8 cellular contexts compared by ENCODE assay signal in the genomic region with DNA sequence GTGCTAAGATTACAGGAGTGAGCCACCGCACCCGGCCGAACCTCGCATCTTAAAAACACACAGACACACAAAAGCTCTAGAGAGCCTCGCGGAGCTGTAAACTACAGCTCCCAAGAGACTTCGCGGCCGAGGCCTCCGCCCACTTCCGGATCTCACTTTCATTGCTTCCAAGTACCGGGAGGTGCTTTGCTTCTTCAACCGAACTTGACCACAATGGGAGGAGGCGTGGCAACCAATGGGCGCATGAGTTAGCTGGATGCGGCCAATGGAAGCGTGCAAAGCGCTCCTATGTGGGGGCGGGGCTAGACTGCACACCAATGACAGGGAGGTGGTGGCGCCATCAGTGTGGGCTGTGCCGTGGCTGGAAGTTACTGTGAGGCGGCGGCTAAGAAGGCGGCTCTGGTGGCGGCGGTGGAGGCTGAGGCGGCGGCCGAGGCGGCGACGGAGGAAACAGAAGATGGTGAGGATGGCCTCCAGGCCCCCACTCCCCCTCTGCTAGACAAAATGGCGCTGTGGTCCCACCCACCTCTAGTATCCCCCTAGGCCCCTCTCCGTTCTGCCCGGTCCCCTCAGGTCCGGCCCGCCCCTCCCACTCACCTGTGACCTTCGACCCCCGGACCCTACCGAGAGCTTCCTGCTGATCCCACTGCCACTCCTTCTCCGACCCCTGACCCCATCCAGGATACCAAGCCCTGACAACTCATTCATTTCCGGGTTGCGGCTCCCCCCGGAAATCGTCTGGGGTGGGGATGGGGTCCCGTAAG. TPM values are rescaled to one million over a fixed set of nuclear protein-coding genes. Genes with fewer than 3 reads are reported as not detected.
DNase-seq lines count a peak whose midpoint lies in the region; ATAC-seq and TF ChIP-seq lines count a peak whose summit lies in the region.

DDA1 (plus strand) TSS at position 366 of the 764 bp plus-strand sequence; CDS start at position 458, 92 bp downstream.

- ATAC-seq in HG02852 (IDR thresholded peaks at IDR 0.05; ENCODE audit: unreplicated experiment) (peak; percentile 61), heart right ventricle (peak; percentile 85 to 93 (median 92)), upper lobe of right lung (peak; percentile 88)

- intact Hi-C loops in T-helper 1 cell treated with Interleukin-12 subunit alpha and Interleukin-12 subunit beta and Interleukin-4 antibody, amounts not matched to agents 30 ng/mL and 1 ng/mL, for 36 hours (cut with micrococcal nuclease), result loop anchor here (1.0 to 5.0 kb wide), 14 partner anchors 17 to 1213 kb away; partner anchors contain the start of genes BABAM1, BST2, COLGALT1 and ELL
- intact Hi-C loops in heart right ventricle (cut with DNase I), result loop anchor here in 1 of 10 donors (5.0 kb wide), 1 partner anchor 158 kb away; no protein-coding TSS in a partner anchor
- intact Hi-C loops in posterior cingulate gyrus (cut with DNase I), result loop anchor here (1.0 to 5.0 kb wide), 2 partner anchors 25 to 42 kb away; partner anchors contain the start of genes ANO8 and BABAM1
- intact Hi-C loops in upper lobe of right lung (cut with DNase I), result no loop called here

- peaks cover 0 to 20% (median 5%) of the 10 kb centered on the region in 9 donors for H3K36me3 ChIP-seq in heart right ventricle
- peaks cover 9% of the 10 kb centered on the region for H3K36me3 ChIP-seq in upper lobe of right lung

- H3K4me1 ChIP-seq in heart right ventricle (peaks cover 8 to 65% (median 51%) of the 10 kb centered on the region in 9 donors), upper lobe of right lung (peaks cover 37% of the 10 kb centered on the region)

- WGBS in heart right ventricle, 2 donors, result 0% methylated on average over 46 of the region's 46 CpGs

- H3K27ac ChIP-seq in heart right ventricle (peak within 1 kb of the TSS in 9 of 10 donors; percentile 71 to 89 (median 80)), upper lobe of right lung (peak within 1 kb of the TSS; percentile 83)

- DNase-seq in NCI-H146 treated with DMSO at 0.1 percent for 48 hours (lab: John Stamatoyannopoulos, UW; ENCODE audit: unreplicated experiment) (peak; percentile 99), amniotic epithelial cell (ENCODE audit: low read depth) (peak; percentile 100), heart right ventricle (peak; percentile 97 to 100), posterior cingulate gyrus (peak; percentile 98 to 100 (median 99)), upper lobe of right lung (peak; percentile 99)

- H3K4me3 ChIP-seq in GM12875 (ENCODE audit: low read depth, low read length), result peak within 1 kb of the TSS; percentile 99
- H3K4me3 ChIP-seq in heart right ventricle, result peak within 1 kb of the TSS; percentile 82 to 97 (median 89)
- H3K4me3 ChIP-seq in upper lobe of right lung, result peak within 1 kb of the TSS; percentile 79

- TF ChIP-seq CTCF in GM12875 (IDR thresholded peaks at IDR 0.05; ENCODE audit: borderline replicate concordance, insufficient read depth, low read depth, low read length) (no peak), heart right ventricle (IDR thresholded peaks at IDR 0.05) (no peak), upper lobe of right lung (IDR thresholded peaks at IDR 0.05) (no peak)

- no peaks in the 10 kb centered on the region for H3K9me3 ChIP-seq in heart right ventricle
- no peaks in the 10 kb centered on the region for H3K9me3 ChIP-seq in upper lobe of right lung

- H3K27me3 ChIP-seq in heart right ventricle, result no peaks in the 10 kb centered on the region
- H3K27me3 ChIP-seq in upper lobe of right lung, result no peaks in the 10 kb centered on the region

RNA-seq across cellular contexts. Expression of gene DDA1, which starts in this region (rescaled TPM):
- total RNA-seq in T-helper 1 cell treated with Interleukin-12 subunit alpha and Interleukin-12 subunit beta and Interleukin-4 antibody, amounts not matched to agents 30 ng/mL and 1 ng/mL, for 36 hours, result 44.5 and 45.8 TPM in 2 replicates
- total RNA-seq in heart right ventricle, result 10 to 100 TPM; 24.0 to 39.7 (median 34.7) TPM
- 10 to 100 TPM; 20.4 to 85.7 TPM for polyA plus RNA-seq in heart right ventricle
- 30.4 TPM for total RNA-seq in upper lobe of right lung

Comparison
In these comparisons a context has a peak if more than half of its experiments do, and no peak if none do; other contexts are left out.
1. Peak in every context shown above with its lines: DNase-seq, ATAC-seq, H3K4me3 ChIP-seq and H3K27ac ChIP-seq.